ENCODE assay signal across 1 cellular context in genomic region chr20:31918471-31919105, GRCh38.
TF ChIP-seq lines count a peak whose summit lies in the region.

No MANE protein-coding gene starts in this region.

TF ChIP-seq in endothelial cell of umbilical vein, 7 proteins besides CTCF, POLR2A, EP300 and RAD21:
- no peak for TF ChIP-seq MAX (IDR thresholded peaks at IDR 0.05; ENCODE audit: insufficient read depth, insufficient read length)
- no peak for TF ChIP-seq JUN (IDR thresholded peaks at IDR 0.05; ENCODE audit: borderline replicate concordance, insufficient read depth, insufficient read length, low read depth)
- no peak for TF ChIP-seq EZH2 (IDR thresholded peaks at IDR 0.05; ENCODE audit: borderline replicate concordance, low read depth, low read length, severe bottlenecking)
- TF ChIP-seq POLR2AphosphoS5 (IDR thresholded peaks at IDR 0.05; ENCODE audit: insufficient read depth, low read depth, low read length) = no peak
- no peak for TF ChIP-seq MYC (IDR thresholded peaks at IDR 0.05; ENCODE audit: low read depth, low read length)
- no peak for TF ChIP-seq FOS (IDR thresholded peaks at IDR 0.05; ENCODE audit: borderline replicate concordance, insufficient read depth, low read length)
- TF ChIP-seq GATA2 (IDR thresholded peaks at IDR 0.05; ENCODE audit: insufficient read depth, insufficient read length, low read depth, low read length) = no peak
